In genomic region chrX:77901506-77901905, GRCh38 we compare ENCODE assay signal across 14 cellular contexts. TPM values are rescaled to one million over a fixed set of nuclear protein-coding genes. Genes with fewer than 3 reads are reported as not detected.
A peak's percentile ranks its signal among the peaks of the same experiment; 100 is the strongest.
DNase-seq lines count a peak whose midpoint lies in the region; ATAC-seq, FAIRE-seq and TF ChIP-seq lines count a peak whose summit lies in the region.
"Had no signal": no experiment of that assay in that cellular context is flagged by ENCODE, and none has a peak within 500 bp of the region (broad histone marks: within the 10 kb centered on the region; RNA-seq: fewer than 3 reads in every experiment).

No MANE protein-coding gene starts in this region.

- no peak for ATAC-seq in DND-41 (ENCODE audit: insufficient read depth, low read depth)
- ATAC-seq in activated CD8-positive, alpha-beta T cell treated with anti-CD3 and anti-CD28 coated beads for 36 hours, result no peak
- no peak for ATAC-seq in GM21515 (IDR thresholded peaks at IDR 0.05; ENCODE audit: unreplicated experiment)
- ATAC-seq: left lung had no signal

- in situ Hi-C loops in transverse colon (cut with MboI; ENCODE audit: low pct_ligation_motif_present in 1 of 4, low pct_unique_long_range_greater_than_20kb in 1 of 4, low sequenced_read_pairs in 3 of 4), result loop anchor here in 1 of 4 donors (25.0 kb wide), 1 partner anchor 211 kb away; the partner anchor contains the start of gene PGK1

- H3K4me1 ChIP-seq in BLaER1 (peaks cover 13% of the 10 kb centered on the region; the same call in 1 of the 2 replicates), DND-41 (ENCODE audit: insufficient read depth, low read length) (peaks cover 29% of the 10 kb centered on the region), kidney (ENCODE audit: control insufficient read depth in 1 of 2, insufficient read depth in 1 of 2, low read depth in 1 of 2, low read length in 2 of 2) (no peaks in the 10 kb centered on the region), transverse colon (peaks cover 0 to 18% (median 5%) of the 10 kb centered on the region in 4 donors)
- H3K4me1 ChIP-seq: prostate gland had no signal

- peak overlapping the region; percentile 94 for H3K4me3 Mint-ChIP-seq in activated CD8-positive, alpha-beta T cell treated with anti-CD3 and anti-CD28 coated beads for 36 hours

- no peak for FAIRE-seq in kidney (lab: Jason Lieb, UNC)
- FAIRE-seq: D721Med, frontal cortex had no signal

- DNase-seq in DND-41 (no peak), kidney (no peak), C1 segment of cervical spinal cord (lab: John Stamatoyannopoulos, UW) (no peak), transverse colon (no peak), NCI-H1417 treated with DMSO at 0.1 percent for 48 hours (lab: John Stamatoyannopoulos, UW) (no peak)
- DNase-seq in activated CD8-positive, alpha-beta T cell treated with anti-CD3 and anti-CD28 coated beads for 36 hours, result no peak
- DNase-seq: H9; left lung; stimulated activated CD4-positive, alpha-beta T cell treated with anti-CD3 and anti-CD28 coated beads, Interleukin-4, amount 100 ng/mL, for 24 hours had no signal

- intact Hi-C loops in activated CD8-positive, alpha-beta T cell treated with anti-CD3 and anti-CD28 coated beads for 36 hours (cut with micrococcal nuclease), result no loop called here
- intact Hi-C loops in kidney (cut with DNase I) (no loop called here), transverse colon (cut with DNase I; ENCODE audit: low total_unique reads) (no loop called here)

- POLR2A ChIA-PET in activated CD8-positive, alpha-beta T cell treated with anti-CD3 and anti-CD28 coated beads for 36 hours (lab: Charles Lee), result interaction anchor here (3.8 kb wide), 1 partner anchor 8 kb away, joined by 21 read pairs; the partner anchor contains the start of gene ATP7A

- no peak overlapping the region; the same call in 1 of the 2 replicates for H3K9ac ChIP-seq in BLaER1
- H3K9ac ChIP-seq in DND-41 (ENCODE audit: low read depth, low read length), result 0 out of 2 replicates have a peak overlapping the region, but pooled peaks have one; percentile 66
- H3K9ac ChIP-seq in kidney (ENCODE audit: low read length in 2 of 2), result no peak overlapping the region

- no peaks in the 10 kb centered on the region for H3K9me3 ChIP-seq in BLaER1
- no peaks in the 10 kb centered on the region for H3K9me3 ChIP-seq in DND-41 (ENCODE audit: insufficient read depth, low read length, severe bottlenecking)
- no peaks in the 10 kb centered on the region for H3K9me3 ChIP-seq in kidney (ENCODE audit: control insufficient read depth in 1 of 2, low read length in 2 of 2)
- H3K9me3 ChIP-seq in transverse colon, result no peaks in the 10 kb centered on the region
- H3K9me3 ChIP-seq: left lung, prostate gland had no signal

- H3K27me3 ChIP-seq in BLaER1 (peaks cover 21% of the 10 kb centered on the region; the same call in 1 of the 2 replicates), DND-41 (ENCODE audit: insufficient read depth, low read length, poor library complexity) (no peaks in the 10 kb centered on the region), transverse colon (no peaks in the 10 kb centered on the region)
- H3K27me3 ChIP-seq: left lung had no signal

- WGBS in transverse colon (ENCODE audit: low coverage in 1 of 2), 2 donors, result 86 to 89% methylated on average over 4 to 5 of the region's 5 CpGs

- no peak overlapping the region for H2AFZ ChIP-seq in DND-41 (ENCODE audit: low read depth, low read length)

- H3K4me3 ChIP-seq in BLaER1, result peak overlapping the region; percentile 70; the same call in 1 of the 2 replicates
- peak overlapping the region in 1 of 2 experiments; percentile 78; a peak in 1 of 4 replicates for H3K4me3 ChIP-seq in DND-41 (ENCODE audit: low read depth in 1 of 2, low read length in 2 of 2)
- H3K4me3 ChIP-seq in kidney (ENCODE audit: low read length in 2 of 2), result peak overlapping the region; percentile 99
- peak overlapping the region in 1 of 4 donors; percentile 71 for H3K4me3 ChIP-seq in transverse colon
- H3K4me3 ChIP-seq: prostate gland had no signal

- H3K4me2 ChIP-seq in BLaER1, result peak overlapping the region; percentile 67
- H3K4me2 ChIP-seq in DND-41 (ENCODE audit: insufficient read depth, low read length), result peak overlapping the region; percentile 73

- H3K36me3 ChIP-seq in BLaER1 (peaks cover 26% of the 10 kb centered on the region), DND-41 (ENCODE audit: insufficient read depth, low read length) (peaks cover 33% of the 10 kb centered on the region), kidney (ENCODE audit: control insufficient read depth in 1 of 2, insufficient read depth in 2 of 2, low read length in 2 of 2) (peaks cover 0 to 13% of the 10 kb centered on the region in 2 donors), transverse colon (no peaks in the 10 kb centered on the region)
- H3K36me3 ChIP-seq: prostate gland had no signal

- TF ChIP-seq POLR2A in transverse colon (IDR thresholded peaks at IDR 0.05), result no peak

- H3K27ac ChIP-seq in BLaER1 (no peak overlapping the region), DND-41 (ENCODE audit: low read length) (no peak overlapping the region), kidney (ENCODE audit: low read depth in 2 of 2, low read length in 2 of 2) (no peak overlapping the region), transverse colon (no peak overlapping the region)
- H3K27ac ChIP-seq: left lung, prostate gland had no signal

- peak overlapping the region; percentile 65 for H3K27ac Mint-ChIP-seq in activated CD8-positive, alpha-beta T cell treated with anti-CD3 and anti-CD28 coated beads for 36 hours
- H3K27ac Mint-ChIP-seq: H9 had no signal

- peaks cover 40% of the 10 kb centered on the region for H3K79me2 ChIP-seq in DND-41 (ENCODE audit: insufficient read depth, low read length)

- no peak for TF ChIP-seq EP300 in transverse colon (IDR thresholded peaks at IDR 0.05; ENCODE audit: low read depth)

- CTCF ChIA-PET in activated CD8-positive, alpha-beta T cell treated with anti-CD3 and anti-CD28 coated beads for 36 hours (lab: Charles Lee), result interaction anchor here (1.5 kb wide), 1 partner anchor 123 kb away, joined by 5 read pairs; no protein-coding TSS in a partner anchor

- TF ChIP-seq CTCF in DND-41 (IDR thresholded peaks at IDR 0.05; ENCODE audit: borderline replicate concordance, extremely low read depth, low read length, poor library complexity, severe bottlenecking) (no peak), kidney (IDR thresholded peaks at IDR 0.05; ENCODE audit: borderline replicate concordance, extremely low read depth, insufficient read depth) (no peak), transverse colon (IDR thresholded peaks at IDR 0.05) (no peak)
- TF ChIP-seq CTCF in activated CD8-positive, alpha-beta T cell treated with anti-CD3 and anti-CD28 coated beads for 36 hours (IDR thresholded peaks at IDR 0.05), result no peak

- peaks cover 36% of the 10 kb centered on the region for H3K36me3 Mint-ChIP-seq in activated CD8-positive, alpha-beta T cell treated with anti-CD3 and anti-CD28 coated beads for 36 hours (ENCODE audit: low read depth)

- peaks cover 17% of the 10 kb centered on the region for H3K4me1 Mint-ChIP-seq in activated CD8-positive, alpha-beta T cell treated with anti-CD3 and anti-CD28 coated beads for 36 hours (ENCODE audit: low read depth)

- H4K20me1 ChIP-seq in BLaER1 (peaks cover 18% of the 10 kb centered on the region), DND-41 (ENCODE audit: insufficient read depth, low read length) (no peaks in the 10 kb centered on the region)

- H3K9me3 Mint-ChIP-seq in activated CD8-positive, alpha-beta T cell treated with anti-CD3 and anti-CD28 coated beads for 36 hours, result no peaks in the 10 kb centered on the region

- H3K27me3 Mint-ChIP-seq in activated CD8-positive, alpha-beta T cell treated with anti-CD3 and anti-CD28 coated beads for 36 hours, result no peaks in the 10 kb centered on the region

RNA-seq across cellular contexts. Expression of gene COX7B, which starts 2.2 kb away (rescaled TPM):
- total RNA-seq in activated CD8-positive, alpha-beta T cell treated with anti-CD3 and anti-CD28 coated beads for 36 hours, result 100 to 1,000 TPM; 302 to 324 TPM
- total RNA-seq in kidney (233 TPM), transverse colon (100 to 1,000 TPM in 3 of 4 donors, 10 to 100 TPM in 1; 48.3 to 755 (median 441) TPM)
- 1,977 TPM for polyA plus RNA-seq in kidney (ENCODE audit: insufficient read depth, low read depth, low replicate concordance)

RNA-seq across cellular contexts. Expression of gene MAGT1, which starts 6.3 kb away (rescaled TPM):
- 10 to 100 TPM; 33.2 to 33.7 TPM for total RNA-seq in activated CD8-positive, alpha-beta T cell treated with anti-CD3 and anti-CD28 coated beads for 36 hours
- 86.8 TPM for total RNA-seq in kidney
- polyA plus RNA-seq in kidney (ENCODE audit: insufficient read depth, low read depth, low replicate concordance), result 36.5 TPM
- 10 to 100 TPM; 25.1 to 49.2 (median 34.2) TPM for total RNA-seq in transverse colon

RNA-seq across cellular contexts. Expression of gene ATP7A, which starts 9.0 kb away (rescaled TPM):
- total RNA-seq in activated CD8-positive, alpha-beta T cell treated with anti-CD3 and anti-CD28 coated beads for 36 hours, result 1 to 10 TPM; 7.4 to 8.7 TPM
- total RNA-seq in kidney (11.9 TPM), transverse colon (10 to 100 TPM in 1 of 4 donors, 1 to 10 TPM in 3; 1.1 to 13.8 (median 6.3) TPM)
- 1.9 TPM for polyA plus RNA-seq in kidney (ENCODE audit: insufficient read depth, low read depth, low replicate concordance)
